17 cellular contexts compared by ENCODE assay signal in genomic region chr6:87074051-87074711, GRCh38. TPM values are rescaled to one million over a fixed set of nuclear protein-coding genes. Genes with fewer than 3 reads are reported as not detected.
DNase-seq lines count a peak whose midpoint lies in the region; ATAC-seq, FAIRE-seq and TF ChIP-seq lines count a peak whose summit lies in the region.
"Had no signal": no experiment of that assay in that cellular context is flagged by ENCODE, and none has a peak within 500 bp of the region (broad histone marks: within the 10 kb centered on the region; RNA-seq: fewer than 3 reads in every experiment).

No MANE protein-coding gene starts in this region.

- H3K79me1 ChIP-seq in trophoblast cell (ENCODE audit: low read length), result no peaks in the 10 kb centered on the region

- no peak for TF ChIP-seq POLR2A in GM12878 (IDR thresholded peaks at IDR 0.05; ENCODE audit: low read depth, low read length)

- peaks cover 21% of the 10 kb centered on the region for H3K4me1 Mint-ChIP-seq in Caco-2 (ENCODE audit: low read depth, unreplicated experiment)
- no peaks in the 10 kb centered on the region for H3K4me1 Mint-ChIP-seq in activated naive CD4-positive, alpha-beta T cell treated with anti-CD3 and anti-CD28 coated beads for 36 hours (ENCODE audit: low read depth)

- H3K14ac ChIP-seq in trophoblast cell (ENCODE audit: low read length), result no peak overlapping the region

- SMC1A ChIA-PET in GM12878 (lab: Charles Lee; ENCODE audit: uncharacterized antibody, unreplicated experiment), result interaction anchor here (1.0 to 1.5 kb wide), 3 partner anchors 7 to 65 kb away, joined by 3 to 4 read pairs (median 3); no protein-coding TSS in a partner anchor

- H4K20me1 ChIP-seq in GM12878 (ENCODE audit: control insufficient read depth, insufficient read depth), result no peaks in the 10 kb centered on the region

- no peak overlapping the region for H3K18ac ChIP-seq in trophoblast cell (ENCODE audit: low read length)

- H4K8ac ChIP-seq in trophoblast cell (ENCODE audit: low read depth, low read length), result no peak overlapping the region

- no peak for TF ChIP-seq CTCF in Caco-2 (IDR thresholded peaks at IDR 0.05; ENCODE audit: insufficient read depth in 1 of 2, low read depth in 1 of 2, low read length in 1 of 2, severe bottlenecking in 1 of 2, unreplicated experiment in 1 of 2)
- no peak for TF ChIP-seq CTCF in GM12878 (IDR thresholded peaks at IDR 0.05 in 2 of 3, conservative IDR thresholded peaks at IDR 0.05 in 1 of 3; ENCODE audit: control insufficient read depth in 2 of 3, extremely low read depth in 1 of 3, insufficient read depth in 1 of 3, low read depth in 3 of 3, low read length in 3 of 3)

- CTCF ChIA-PET in Caco-2 (lab: Charles Lee), result interaction anchor here (0.7 kb wide), 1 partner anchor 827 kb away, joined by 5 read pairs; no protein-coding TSS in a partner anchor
- CTCF ChIA-PET in GM12878 (lab: Yijun Ruan, JAX), result interaction anchor here (1.9 kb wide), 1 partner anchor 20 kb away, joined by 4 read pairs; no protein-coding TSS in a partner anchor
- CTCF ChIA-PET in activated naive CD4-positive, alpha-beta T cell treated with anti-CD3 and anti-CD28 coated beads for 36 hours (lab: Charles Lee), result interaction anchor here (0.6 to 1.1 kb wide), 2 partner anchors 23 to 319 kb away, joined by 3 to 7 read pairs; no protein-coding TSS in a partner anchor

- peaks cover 9% of the 10 kb centered on the region for H3K9me3 Mint-ChIP-seq in Caco-2 (ENCODE audit: unreplicated experiment)
- H3K9me3 Mint-ChIP-seq in activated naive CD4-positive, alpha-beta T cell treated with anti-CD3 and anti-CD28 coated beads for 36 hours, result no peaks in the 10 kb centered on the region
- H3K9me3 Mint-ChIP-seq: stimulated activated naive CD8-positive, alpha-beta T cell treated with anti-CD3 and anti-CD28 coated beads, Interleukin-15, Interleukin-2, amounts not matched to agents 100 ng/mL and 50 ng/mL, for 24 hours had no signal

- no peak overlapping the region for H3K4ac ChIP-seq in trophoblast cell (ENCODE audit: low read depth, low read length)

- BruUV-seq in Caco-2 (replicated peaks; lab: Mats Ljungman, UMichigan) (no TSS peak), GM12878 (replicated peaks; lab: Mats Ljungman, UMichigan) (no TSS peak)

- POLR2A ChIA-PET in Caco-2 (lab: Charles Lee), result no interaction called here
- POLR2A ChIA-PET in GM12878 (lab: Charles Lee), result interaction anchor here (0.6 kb wide), 1 partner anchor 16 kb away, joined by 3 read pairs; no protein-coding TSS in a partner anchor

- H3K27me3 ChIP-seq in Caco-2 (replicated peaks; ENCODE audit: control insufficient read depth, insufficient read depth, low read length) (no peaks in the 10 kb centered on the region), GM12878 (replicated peaks in 1 of 2; ENCODE audit: control insufficient read depth in 2 of 2, insufficient read depth in 2 of 2, low read length in 1 of 2) (no peaks in the 10 kb centered on the region), mucosa of rectum (ENCODE audit: control insufficient read depth in 2 of 2, insufficient read depth in 2 of 2, low read length in 2 of 2) (no peaks in the 10 kb centered on the region), trophoblast cell (ENCODE audit: insufficient read depth, low read length) (no peaks in the 10 kb centered on the region)

- H3K23ac ChIP-seq in trophoblast cell (ENCODE audit: low read length), result no peak overlapping the region

- no peak overlapping the region for H2AK5ac ChIP-seq in trophoblast cell (ENCODE audit: low read length)

- in situ Hi-C loops in GM12878 (cut with MboI), result no loop called here

- peak overlapping the region; percentile 87 for H3K27ac Mint-ChIP-seq in Caco-2 (ENCODE audit: unreplicated experiment)
- H3K27ac Mint-ChIP-seq in activated naive CD4-positive, alpha-beta T cell treated with anti-CD3 and anti-CD28 coated beads for 36 hours, result no peak overlapping the region
- H3K27ac Mint-ChIP-seq: activated CD8-positive, alpha-beta T cell treated with anti-CD3 and anti-CD28 coated beads, Interleukin-2, amount 10 ng/mL, durations not matched to agents 7 days and 5 days; stimulated activated naive CD8-positive, alpha-beta T cell treated with anti-CD3 and anti-CD28 coated beads, Interleukin-15, Interleukin-2, amounts not matched to agents 100 ng/mL and 50 ng/mL, for 24 hours had no signal

- 83% methylated on average over 4 of the region's 4 CpGs for WGBS in GM12878 (ENCODE audit: insufficient coverage, insufficient replicate concordance, low lambda C conversion rate, missing lambda C conversion rate)
- WGBS in trophoblast cell (ENCODE audit: extremely low coverage, insufficient coverage, insufficient read length), result no CpG with 5 or more reads among the region's 4 CpGs

- intact Hi-C loops in Caco-2 (cut with micrococcal nuclease; ENCODE audit: unreplicated experiment) (loop anchor here (1.0 to 5.0 kb wide), 4 partner anchors 25 to 628 kb away; partner anchors contain the start of genes AKIRIN2, C6orf163 and ZNF292), GM12878 (cut with micrococcal nuclease; ENCODE audit: unreplicated experiment) (no loop called here)
- intact Hi-C loops in activated naive CD4-positive, alpha-beta T cell treated with anti-CD3 and anti-CD28 coated beads for 36 hours (cut with micrococcal nuclease), result loop anchor here (10.0 kb wide), 1 partner anchor 161 kb away; no protein-coding TSS in a partner anchor

- no peaks in the 10 kb centered on the region for H3K79me2 ChIP-seq in GM12878 (ENCODE audit: control insufficient read depth, insufficient read depth, low read length)
- H3K79me2 ChIP-seq in trophoblast cell (ENCODE audit: control insufficient read depth, insufficient read depth, low read length, poor library complexity), result no peaks in the 10 kb centered on the region

- FAIRE-seq in GM12878 (lab: Jason Lieb, UNC), result no peak

- peak; percentile 67 to 71 for DNase-seq in Caco-2
- no peak for DNase-seq in GM12878 (ENCODE audit: low read depth, low spot score)
- no peak for DNase-seq in NOMO-1 (lab: John Stamatoyannopoulos, UW; ENCODE audit: unreplicated experiment in 2 of 2)
- DNase-seq in activated naive CD4-positive, alpha-beta T cell treated with anti-CD3 and anti-CD28 coated beads for 36 hours, result no peak
- DNase-seq in trophoblast cell, result no peak
- DNase-seq: activated CD8-positive, alpha-beta T cell treated with anti-CD3 and anti-CD28 coated beads, Interleukin-2, amount 10 ng/mL, durations not matched to agents 7 days and 5 days; COR-L47; NCI-H1105; NCI-H345 had no signal

- no peak for TF ChIP-seq RAD21 in GM12878 (IDR thresholded peaks at IDR 0.05; ENCODE audit: insufficient read depth, low read depth, low read length)

- H3K9ac ChIP-seq in GM12878 (ENCODE audit: control insufficient read depth, insufficient read depth, low read length) (no peak overlapping the region), mucosa of rectum (ENCODE audit: low read depth in 1 of 2, low read length in 2 of 2) (no peak overlapping the region), trophoblast cell (ENCODE audit: low read length) (no peak overlapping the region)

- H3K27ac ChIP-seq in GM12878 (ENCODE audit: control insufficient read depth, insufficient read depth), result no peak overlapping the region
- peak overlapping the region; percentile 28 to 35 for H3K27ac ChIP-seq in mucosa of rectum (ENCODE audit: low read depth in 2 of 2, low read length in 2 of 2)
- no peak overlapping the region for H3K27ac ChIP-seq in trophoblast cell (ENCODE audit: low read depth, low read length)
- H3K27ac ChIP-seq: heart right ventricle, SK-N-MC had no signal

- H4K12ac ChIP-seq in trophoblast cell (ENCODE audit: low read depth, low read length), result no peak overlapping the region

- H3K4me2 ChIP-seq in GM12878 (ENCODE audit: control insufficient read depth, insufficient read depth) (no peak overlapping the region), trophoblast cell (ENCODE audit: low read length) (no peak overlapping the region)

- no peak overlapping the region for H3K4me3 ChIP-seq in Caco-2 (ENCODE audit: low read depth, low read length)
- H3K4me3 ChIP-seq in GM12878, result no peak overlapping the region
- H3K4me3 ChIP-seq in mucosa of rectum (ENCODE audit: low read length in 2 of 2), result no peak overlapping the region
- H3K4me3 ChIP-seq in trophoblast cell (ENCODE audit: low read depth, low read length), result no peak overlapping the region
- H3K4me3 ChIP-seq: heart right ventricle, SK-N-MC had no signal

- H3K4me1 ChIP-seq in Caco-2 (peaks cover 36% of the 10 kb centered on the region), GM12878 (ENCODE audit: control insufficient read depth, insufficient read depth, low read length) (no peaks in the 10 kb centered on the region), mucosa of rectum (ENCODE audit: control insufficient read depth in 2 of 2, insufficient read depth in 2 of 2, low read length in 2 of 2) (peaks cover 0 to 6% of the 10 kb centered on the region in 2 donors), trophoblast cell (ENCODE audit: control insufficient read depth in 1 of 2, insufficient read depth in 2 of 2, low read length in 2 of 2) (no peaks in the 10 kb centered on the region)
- H3K4me1 ChIP-seq: heart right ventricle had no signal

- H2BK12ac ChIP-seq in trophoblast cell (ENCODE audit: low read length), result no peak overlapping the region

- H2BK5ac ChIP-seq in trophoblast cell (ENCODE audit: low read depth, low read length, poor library complexity), result no peak overlapping the region

- H2AFZ ChIP-seq in GM12878 (ENCODE audit: control insufficient read depth, low read depth, low read length) (no peak overlapping the region), trophoblast cell (ENCODE audit: insufficient read depth, low read length, poor library complexity) (no peak overlapping the region)

- no peak overlapping the region for H4K91ac ChIP-seq in trophoblast cell (ENCODE audit: low read depth, low read length)

- H3K36me3 ChIP-seq in Caco-2 (ENCODE audit: control insufficient read depth, insufficient read depth, low read length), result no peaks in the 10 kb centered on the region; the same call in 1 of the 2 replicates
- H3K36me3 ChIP-seq in GM12878 (ENCODE audit: control insufficient read depth in 2 of 2, insufficient read depth in 2 of 2, low read length in 1 of 2), result no peaks in the 10 kb centered on the region
- H3K36me3 ChIP-seq in mucosa of rectum (ENCODE audit: control insufficient read depth in 2 of 2, insufficient read depth in 2 of 2, low read length in 2 of 2), result no peaks in the 10 kb centered on the region
- H3K36me3 ChIP-seq in trophoblast cell (ENCODE audit: control insufficient read depth in 1 of 2, insufficient read depth in 2 of 2, low read length in 2 of 2), result no peaks in the 10 kb centered on the region
- H3K36me3 ChIP-seq: heart right ventricle had no signal

- H2BK120ac ChIP-seq in trophoblast cell (ENCODE audit: insufficient read depth, low read length, poor library complexity), result no peak overlapping the region

- no peaks in the 10 kb centered on the region for H3K27me3 Mint-ChIP-seq in Caco-2 (ENCODE audit: insufficient read depth, unreplicated experiment)
- peaks cover 8% of the 10 kb centered on the region for H3K27me3 Mint-ChIP-seq in activated naive CD4-positive, alpha-beta T cell treated with anti-CD3 and anti-CD28 coated beads for 36 hours (ENCODE audit: low read depth)

- RAD21 ChIA-PET in GM12878 (lab: Charles Lee; ENCODE audit: unreplicated experiment), result interaction anchor here (0.8 to 1.0 kb wide), 2 partner anchors 8 to 65 kb away, joined by 3 read pairs; no protein-coding TSS in a partner anchor

- TF ChIP-seq EP300 in GM12878 (IDR thresholded peaks at IDR 0.05; ENCODE audit: borderline replicate concordance in 1 of 2, control insufficient read depth in 1 of 2, low read depth in 2 of 2, low read length in 2 of 2), result no peak

- H3K36me3 Mint-ChIP-seq in Caco-2 (ENCODE audit: insufficient read depth, unreplicated experiment), result peaks cover 6% of the 10 kb centered on the region
- H3K36me3 Mint-ChIP-seq in activated naive CD4-positive, alpha-beta T cell treated with anti-CD3 and anti-CD28 coated beads for 36 hours (ENCODE audit: low read depth), result no peaks in the 10 kb centered on the region

- H3K9me3 ChIP-seq in Caco-2 (no peaks in the 10 kb centered on the region), GM12878 (replicated peaks; ENCODE audit: control insufficient read depth, insufficient read depth, low read length) (no peaks in the 10 kb centered on the region), mucosa of rectum (ENCODE audit: control insufficient read depth in 2 of 2, low read length in 2 of 2) (no peaks in the 10 kb centered on the region), trophoblast cell (ENCODE audit: insufficient read depth, low read depth, low read length) (no peaks in the 10 kb centered on the region)
- H3K9me3 ChIP-seq: heart right ventricle had no signal

- H3K4me3 Mint-ChIP-seq in Caco-2 (ENCODE audit: unreplicated experiment), result no peak overlapping the region
- no peak overlapping the region for H3K4me3 Mint-ChIP-seq in activated naive CD4-positive, alpha-beta T cell treated with anti-CD3 and anti-CD28 coated beads for 36 hours
- H3K4me3 Mint-ChIP-seq: activated CD8-positive, alpha-beta T cell treated with anti-CD3 and anti-CD28 coated beads, Interleukin-2, amount 10 ng/mL, durations not matched to agents 7 days and 5 days; stimulated activated naive CD8-positive, alpha-beta T cell treated with anti-CD3 and anti-CD28 coated beads, Interleukin-15, Interleukin-2, amounts not matched to agents 100 ng/mL and 50 ng/mL, for 24 hours had no signal

- ATAC-seq in GM19467 (IDR thresholded peaks at IDR 0.05; ENCODE audit: unreplicated experiment), result peak; percentile 69
- peak; percentile 57 for ATAC-seq in GM12878
- ATAC-seq in GM19351 (IDR thresholded peaks at IDR 0.05; ENCODE audit: unreplicated experiment), result no peak
- ATAC-seq: activated CD8-positive, alpha-beta T cell treated with anti-CD3 and anti-CD28 coated beads, Interleukin-2, amount 10 ng/mL, durations not matched to agents 7 days and 5 days had no signal

RNA-seq across cellular contexts. Expression of gene CGA, which starts 20.7 kb away (rescaled TPM):
- not detected in 2 replicates for total RNA-seq in Caco-2 (2022)
- total RNA-seq in GM12878 (2013; cell fraction: nucleolus; rRNA removed), result not detected in 2 replicates
- total RNA-seq in GM12878 (2014; rRNA removed), result not detected in 2 replicates
- not detected in 2 replicates for total RNA-seq in GM12878 (2014; rRNA removed; fragmentation: Illumina TruSeq; extraction: Trizol)
- not detected in 2 replicates for total RNA-seq in GM12878 (2021)
- not detected for polyA plus RNA-seq in GM12878 (2011; ENCODE audit: low read depth)
- polyA plus RNA-seq in GM12878 (2011; rRNA removed), result 0.11 and 0.26 TPM in 2 replicates
- polyA plus RNA-seq in GM12878 (2011; cell fraction: cytosol; rRNA removed), result 0.09 and 0.12 TPM in 2 replicates
- not detected in 2 replicates for polyA plus RNA-seq in GM12878 (2011; cell fraction: nucleus; rRNA removed)
- polyA plus RNA-seq in GM12878 (2012), result not detected in 2 replicates
- polyA plus RNA-seq in GM12878 (2014; fragmentation: Illumina TruSeq; extraction: Trizol), result 0.10 TPM in 1 of 2 replicates, not detected in the other
- polyA plus RNA-seq in GM12878 (2014; fragmentation: Nextera tagmentation; extraction: Ambion mirVana), result under 1 TPM; 0.13 to 0.27 TPM
- polyA plus RNA-seq in GM12878 (2014; rRNA removed), result not detected in 2 replicates
- not detected for polyA plus RNA-seq in GM12878 (2016; fragmentation: Nextera tagmentation; extraction: Ambion mirVana)
- not detected in 2 replicates for polyA minus RNA-seq in GM12878 (2011; rRNA and poly(A)+ RNA removed)
- 18.8 and 25.4 TPM in 2 replicates for polyA minus RNA-seq in GM12878 (2011; cell fraction: cytosol; rRNA and poly(A)+ RNA removed)
- polyA minus RNA-seq in GM12878 (2011; cell fraction: nucleus; rRNA and poly(A)+ RNA removed), result 0.85 and 5.6 TPM in 2 replicates
- not detected for total RNA-seq in activated naive CD4-positive, alpha-beta T cell treated with anti-CD3 and anti-CD28 coated beads for 36 hours
- 8,427 and 9,365 TPM in 2 replicates for polyA plus RNA-seq in trophoblast cell (2013)
- total RNA-seq: activated CD8-positive, alpha-beta T cell treated with anti-CD3 and anti-CD28 coated beads, Interleukin-2, amount 10 ng/mL, durations not matched to agents 7 days and 5 days; chondrocyte; liver had no signal
- polyA plus RNA-seq: liver had no signal

Comparison
In these comparisons a context has a peak if more than half of its experiments do, and no peak if none do; other contexts are left out.
1. DNase-seq: peak in Caco-2 (2 of 2); none in GM12878 (single experiment), NOMO-1 (0 of 2), activated naive CD4-positive, alpha-beta T cell treated with anti-CD3 and anti-CD28 coated beads for 36 hours (single experiment) and trophoblast cell (0 of 2).
2. H3K27ac ChIP-seq: peak in mucosa of rectum (2 of 2); none in GM12878 (single experiment) and trophoblast cell (single experiment).